In genomic region chr16:67415872-67416793, GRCh38 we compare ENCODE assay signal across 1 cellular context.
TF ChIP-seq lines count a peak whose summit lies in the region.

A gene with protein sequence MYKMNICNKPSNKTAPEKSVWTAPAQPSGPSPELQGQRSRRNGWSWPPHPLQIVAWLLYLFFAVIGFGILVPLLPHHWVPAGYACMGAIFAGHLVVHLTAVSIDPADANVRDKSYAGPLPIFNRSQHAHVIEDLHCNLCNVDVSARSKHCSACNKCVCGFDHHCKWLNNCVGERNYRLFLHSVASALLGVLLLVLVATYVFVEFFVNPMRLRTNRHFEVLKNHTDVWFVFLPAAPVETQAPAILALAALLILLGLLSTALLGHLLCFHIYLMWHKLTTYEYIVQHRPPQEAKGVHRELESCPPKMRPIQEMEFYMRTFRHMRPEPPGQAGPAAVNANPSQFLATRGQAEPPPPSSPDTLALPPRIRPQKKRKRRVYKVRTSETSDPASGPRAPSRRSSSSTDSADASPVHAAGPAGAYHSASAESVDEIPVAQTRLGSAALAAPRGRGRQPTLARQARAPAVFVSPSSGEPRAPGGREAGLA (minus strand): TSS chr16:67416477. CDS start chr16:67407775, 8,702 bp downstream.

TF ChIP-seq in WTC11, 78 proteins besides CTCF, POLR2A, EP300 and RAD21 (continued from another document and continues in another):
- TF ChIP-seq, protein P1, sequence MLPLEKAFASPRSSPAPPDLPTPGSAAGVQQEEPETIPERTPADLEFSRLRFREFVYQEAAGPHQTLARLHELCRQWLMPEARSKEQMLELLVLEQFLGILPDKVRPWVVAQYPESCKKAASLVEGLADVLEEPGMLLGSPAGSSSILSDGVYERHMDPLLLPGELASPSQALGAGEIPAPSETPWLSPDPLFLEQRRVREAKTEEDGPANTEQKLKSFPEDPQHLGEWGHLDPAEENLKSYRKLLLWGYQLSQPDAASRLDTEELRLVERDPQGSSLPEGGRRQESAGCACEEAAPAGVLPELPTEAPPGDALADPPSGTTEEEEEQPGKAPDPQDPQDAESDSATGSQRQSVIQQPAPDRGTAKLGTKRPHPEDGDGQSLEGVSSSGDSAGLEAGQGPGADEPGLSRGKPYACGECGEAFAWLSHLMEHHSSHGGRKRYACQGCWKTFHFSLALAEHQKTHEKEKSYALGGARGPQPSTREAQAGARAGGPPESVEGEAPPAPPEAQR (CRISPR knock-in tag; IDR thresholded peaks at IDR 0.05) = no peak
- TF ChIP-seq RORB (CRISPR knock-in tag; IDR thresholded peaks at IDR 0.05) (no peak), SMAD4 (CRISPR knock-in tag; IDR thresholded peaks at IDR 0.05) (no peak), MXD4 (CRISPR knock-in tag; IDR thresholded peaks at IDR 0.05; ENCODE audit: borderline replicate concordance) (no peak), ZNF232 (CRISPR knock-in tag; IDR thresholded peaks at IDR 0.05) (0 out of 2 replicates have a peak, but pooled peaks have one; percentile 29), TEAD4 (CRISPR knock-in tag; IDR thresholded peaks at IDR 0.05) (no peak), CREB1 (CRISPR knock-in tag; IDR thresholded peaks at IDR 0.05) (no peak), E2F5 (CRISPR knock-in tag; IDR thresholded peaks at IDR 0.05) (peak; percentile 58; the same call in 1 of the 2 replicates), JUN (CRISPR knock-in tag; IDR thresholded peaks at IDR 0.05) (no peak), MYBL2 (CRISPR knock-in tag; IDR thresholded peaks at IDR 0.05) (0 out of 2 replicates have a peak, but pooled peaks have one; percentile 36), ERG (CRISPR knock-in tag; IDR thresholded peaks at IDR 0.05) (no peak), AFF4 (CRISPR knock-in tag; IDR thresholded peaks at IDR 0.05; ENCODE audit: borderline replicate concordance) (no peak), HMGA2 (CRISPR knock-in tag; IDR thresholded peaks at IDR 0.05) (no peak), CREM (CRISPR knock-in tag; IDR thresholded peaks at IDR 0.05) (peak; percentile 59), KAT7 (CRISPR knock-in tag; IDR thresholded peaks at IDR 0.05; ENCODE audit: borderline replicate concordance) (no peak), ZNF425 (CRISPR knock-in tag; conservative IDR thresholded peaks at IDR 0.05) (no peak), ZNF423 (CRISPR knock-in tag; IDR thresholded peaks at IDR 0.05) (no peak), TP53 (CRISPR knock-in tag; IDR thresholded peaks at IDR 0.05) (no peak), ZNF317 (CRISPR knock-in tag; IDR thresholded peaks at IDR 0.05; ENCODE audit: borderline replicate concordance, low read depth) (no peak), FOXJ3 (CRISPR knock-in tag; IDR thresholded peaks at IDR 0.05; ENCODE audit: borderline replicate concordance) (no peak), NR2C2 (CRISPR knock-in tag; IDR thresholded peaks at IDR 0.05) (0 out of 2 replicates have a peak, but pooled peaks have one; percentile 21), SOX15 (CRISPR knock-in tag; IDR thresholded peaks at IDR 0.05) (no peak), RELA (CRISPR knock-in tag; IDR thresholded peaks at IDR 0.05; ENCODE audit: borderline replicate concordance) (no peak), MLX (CRISPR knock-in tag; IDR thresholded peaks at IDR 0.05) (no peak), ELF4 (CRISPR knock-in tag; IDR thresholded peaks at IDR 0.05; ENCODE audit: low read depth) (no peak), PREB (CRISPR knock-in tag; IDR thresholded peaks at IDR 0.05; ENCODE audit: borderline replicate concordance) (no peak), GTF2I (CRISPR knock-in tag; conservative IDR thresholded peaks at IDR 0.05) (no peak)
- TF ChIP-seq, protein P2, sequence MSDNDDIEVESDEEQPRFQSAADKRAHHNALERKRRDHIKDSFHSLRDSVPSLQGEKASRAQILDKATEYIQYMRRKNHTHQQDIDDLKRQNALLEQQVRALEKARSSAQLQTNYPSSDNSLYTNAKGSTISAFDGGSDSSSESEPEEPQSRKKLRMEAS (CRISPR knock-in tag; IDR thresholded peaks at IDR 0.05) = no peak; the same call in none of the 2 replicates
- TF ChIP-seq, protein P3, sequence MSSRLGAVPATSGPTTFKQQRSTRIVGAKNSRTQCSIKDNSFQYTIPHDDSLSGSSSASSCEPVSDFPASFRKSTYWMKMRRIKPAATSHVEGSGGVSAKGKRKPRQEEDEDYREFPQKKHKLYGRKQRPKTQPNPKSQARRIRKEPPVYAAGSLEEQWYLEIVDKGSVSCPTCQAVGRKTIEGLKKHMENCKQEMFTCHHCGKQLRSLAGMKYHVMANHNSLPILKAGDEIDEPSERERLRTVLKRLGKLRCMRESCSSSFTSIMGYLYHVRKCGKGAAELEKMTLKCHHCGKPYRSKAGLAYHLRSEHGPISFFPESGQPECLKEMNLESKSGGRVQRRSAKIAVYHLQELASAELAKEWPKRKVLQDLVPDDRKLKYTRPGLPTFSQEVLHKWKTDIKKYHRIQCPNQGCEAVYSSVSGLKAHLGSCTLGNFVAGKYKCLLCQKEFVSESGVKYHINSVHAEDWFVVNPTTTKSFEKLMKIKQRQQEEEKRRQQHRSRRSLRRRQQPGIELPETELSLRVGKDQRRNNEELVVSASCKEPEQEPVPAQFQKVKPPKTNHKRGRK (CRISPR knock-in tag; IDR thresholded peaks at IDR 0.05; ENCODE audit: borderline replicate concordance) = no peak
- TF ChIP-seq, protein P4, sequence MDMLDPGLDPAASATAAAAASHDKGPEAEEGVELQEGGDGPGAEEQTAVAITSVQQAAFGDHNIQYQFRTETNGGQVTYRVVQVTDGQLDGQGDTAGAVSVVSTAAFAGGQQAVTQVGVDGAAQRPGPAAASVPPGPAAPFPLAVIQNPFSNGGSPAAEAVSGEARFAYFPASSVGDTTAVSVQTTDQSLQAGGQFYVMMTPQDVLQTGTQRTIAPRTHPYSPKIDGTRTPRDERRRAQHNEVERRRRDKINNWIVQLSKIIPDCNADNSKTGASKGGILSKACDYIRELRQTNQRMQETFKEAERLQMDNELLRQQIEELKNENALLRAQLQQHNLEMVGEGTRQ (CRISPR knock-in tag; IDR thresholded peaks at IDR 0.05) = no peak
- TF ChIP-seq, protein P5, sequence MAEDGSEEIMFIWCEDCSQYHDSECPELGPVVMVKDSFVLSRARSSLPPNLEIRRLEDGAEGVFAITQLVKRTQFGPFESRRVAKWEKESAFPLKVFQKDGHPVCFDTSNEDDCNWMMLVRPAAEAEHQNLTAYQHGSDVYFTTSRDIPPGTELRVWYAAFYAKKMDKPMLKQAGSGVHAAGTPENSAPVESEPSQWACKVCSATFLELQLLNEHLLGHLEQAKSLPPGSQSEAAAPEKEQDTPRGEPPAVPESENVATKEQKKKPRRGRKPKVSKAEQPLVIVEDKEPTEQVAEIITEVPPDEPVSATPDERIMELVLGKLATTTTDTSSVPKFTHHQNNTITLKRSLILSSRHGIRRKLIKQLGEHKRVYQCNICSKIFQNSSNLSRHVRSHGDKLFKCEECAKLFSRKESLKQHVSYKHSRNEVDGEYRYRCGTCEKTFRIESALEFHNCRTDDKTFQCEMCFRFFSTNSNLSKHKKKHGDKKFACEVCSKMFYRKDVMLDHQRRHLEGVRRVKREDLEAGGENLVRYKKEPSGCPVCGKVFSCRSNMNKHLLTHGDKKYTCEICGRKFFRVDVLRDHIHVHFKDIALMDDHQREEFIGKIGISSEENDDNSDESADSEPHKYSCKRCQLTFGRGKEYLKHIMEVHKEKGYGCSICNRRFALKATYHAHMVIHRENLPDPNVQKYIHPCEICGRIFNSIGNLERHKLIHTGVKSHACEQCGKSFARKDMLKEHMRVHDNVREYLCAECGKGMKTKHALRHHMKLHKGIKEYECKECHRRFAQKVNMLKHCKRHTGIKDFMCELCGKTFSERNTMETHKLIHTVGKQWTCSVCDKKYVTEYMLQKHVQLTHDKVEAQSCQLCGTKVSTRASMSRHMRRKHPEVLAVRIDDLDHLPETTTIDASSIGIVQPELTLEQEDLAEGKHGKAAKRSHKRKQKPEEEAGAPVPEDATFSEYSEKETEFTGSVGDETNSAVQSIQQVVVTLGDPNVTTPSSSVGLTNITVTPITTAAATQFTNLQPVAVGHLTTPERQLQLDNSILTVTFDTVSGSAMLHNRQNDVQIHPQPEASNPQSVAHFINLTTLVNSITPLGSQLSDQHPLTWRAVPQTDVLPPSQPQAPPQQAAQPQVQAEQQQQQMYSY (CRISPR knock-in tag; IDR thresholded peaks at IDR 0.05) = peak; percentile 92
- TF ChIP-seq, protein P6, sequence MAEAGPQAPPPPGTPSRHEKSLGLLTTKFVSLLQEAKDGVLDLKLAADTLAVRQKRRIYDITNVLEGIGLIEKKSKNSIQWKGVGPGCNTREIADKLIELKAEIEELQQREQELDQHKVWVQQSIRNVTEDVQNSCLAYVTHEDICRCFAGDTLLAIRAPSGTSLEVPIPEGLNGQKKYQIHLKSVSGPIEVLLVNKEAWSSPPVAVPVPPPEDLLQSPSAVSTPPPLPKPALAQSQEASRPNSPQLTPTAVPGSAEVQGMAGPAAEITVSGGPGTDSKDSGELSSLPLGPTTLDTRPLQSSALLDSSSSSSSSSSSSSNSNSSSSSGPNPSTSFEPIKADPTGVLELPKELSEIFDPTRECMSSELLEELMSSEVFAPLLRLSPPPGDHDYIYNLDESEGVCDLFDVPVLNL (CRISPR knock-in tag; IDR thresholded peaks at IDR 0.05; ENCODE audit: borderline replicate concordance, low read depth) = no peak
- TF ChIP-seq, protein P7, sequence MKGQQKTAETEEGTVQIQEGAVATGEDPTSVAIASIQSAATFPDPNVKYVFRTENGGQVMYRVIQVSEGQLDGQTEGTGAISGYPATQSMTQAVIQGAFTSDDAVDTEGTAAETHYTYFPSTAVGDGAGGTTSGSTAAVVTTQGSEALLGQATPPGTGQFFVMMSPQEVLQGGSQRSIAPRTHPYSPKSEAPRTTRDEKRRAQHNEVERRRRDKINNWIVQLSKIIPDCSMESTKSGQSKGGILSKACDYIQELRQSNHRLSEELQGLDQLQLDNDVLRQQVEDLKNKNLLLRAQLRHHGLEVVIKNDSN (CRISPR knock-in tag; IDR thresholded peaks at IDR 0.05) = no peak
